Comparison of ENCODE assay signal across 1 cellular context in genomic region chr6:27472182-27472616, GRCh38.
TF ChIP-seq lines count a peak whose summit lies in the region.

No MANE protein-coding gene starts in this region.

TF ChIP-seq in K562, 482 proteins besides CTCF, POLR2A, EP300 and RAD21 (continued from another document and continues in another):
- TF ChIP-seq E2F8 (IDR thresholded peaks at IDR 0.05; ENCODE audit: low read depth, partially characterized antibody) (peak; percentile 43), TRIM25 (IDR thresholded peaks at IDR 0.05; ENCODE audit: borderline replicate concordance) (no peak), KLF1 (tag; IDR thresholded peaks at IDR 0.05) (no peak), ZNF133 (CRISPR knock-in tag; IDR thresholded peaks at IDR 0.05) (no peak), ZHX1 (conservative IDR thresholded peaks at IDR 0.05; ENCODE audit: low read length) (no peak), SNIP1 (IDR thresholded peaks at IDR 0.05; ENCODE audit: low read depth) (no peak), ZNF121 (CRISPR knock-in tag; conservative IDR thresholded peaks at IDR 0.05) (no peak), ZNF184 (CRISPR knock-in tag; IDR thresholded peaks at IDR 0.05) (no peak), HMG20A (CRISPR knock-in tag; conservative IDR thresholded peaks at IDR 0.05) (no peak), ZBTB5 (IDR thresholded peaks at IDR 0.05) (0 out of 2 replicates have a peak, but pooled peaks have one; percentile 50), SMARCA4 (IDR thresholded peaks at IDR 0.05) (0 out of 2 replicates have a peak, but pooled peaks have one; percentile 47), ZBTB2 (IDR thresholded peaks at IDR 0.05) (peak; percentile 44; the same call in 1 of the 2 replicates), RNF2 (IDR thresholded peaks at IDR 0.05) (no peak), ATF3 (IDR thresholded peaks at IDR 0.05) (no peak), ATF3 (CRISPR knock-in tag; conservative IDR thresholded peaks at IDR 0.05) (peak; percentile 23; the same call in 1 of the 2 replicates), RBM39 (optimal IDR thresholded peaks at IDR 0.05; ENCODE audit: low read depth, low read length) (no peak), ETV6 (IDR thresholded peaks at IDR 0.05; ENCODE audit: borderline replicate concordance in 1 of 2, low read depth in 2 of 2, low read length in 1 of 2) (no peak), ETV6 (CRISPR knock-in tag; IDR thresholded peaks at IDR 0.05; ENCODE audit: borderline replicate concordance) (no peak), TEAD1 (CRISPR knock-in tag; IDR thresholded peaks at IDR 0.05) (peak in 1 of 2 experiments; percentile 14; a peak in 1 of 4 replicates), POLR3A (IDR thresholded peaks at IDR 0.05; ENCODE audit: borderline replicate concordance, extremely low read depth, insufficient read depth, insufficient read length) (no peak), PPARD (CRISPR knock-in tag; IDR thresholded peaks at IDR 0.05) (no peak), ARID3B (CRISPR knock-in tag; IDR thresholded peaks at IDR 0.05; ENCODE audit: borderline replicate concordance) (no peak), ZNF124 (CRISPR knock-in tag; IDR thresholded peaks at IDR 0.05) (no peak), FOXP4 (CRISPR knock-in tag; IDR thresholded peaks at IDR 0.05; ENCODE audit: borderline replicate concordance) (no peak), KLF10 (CRISPR knock-in tag; IDR thresholded peaks at IDR 0.05) (no peak), RBM17 (IDR thresholded peaks at IDR 0.05; ENCODE audit: borderline replicate concordance, low read depth, low read length) (no peak), KLF13 (tag; IDR thresholded peaks at IDR 0.05; ENCODE audit: borderline replicate concordance, low read depth) (no peak), TCFL5 (CRISPR knock-in tag; conservative IDR thresholded peaks at IDR 0.05) (no peak), ZNF445 (CRISPR knock-in tag; IDR thresholded peaks at IDR 0.05; ENCODE audit: low read depth) (no peak), DLX4 (CRISPR knock-in tag; IDR thresholded peaks at IDR 0.05) (no peak), MAX (CRISPR knock-in tag; IDR thresholded peaks at IDR 0.05) (no peak), CBX8 (IDR thresholded peaks at IDR 0.05; ENCODE audit: borderline replicate concordance, extremely low read depth, low read depth, low read length, poor library complexity, severe bottlenecking) (no peak), PHTF2 (CRISPR knock-in tag; IDR thresholded peaks at IDR 0.05) (no peak), SAP30 (IDR thresholded peaks at IDR 0.05; ENCODE audit: borderline replicate concordance, insufficient read depth, low read depth, low read length, poor library complexity, severe bottlenecking) (peak; percentile 2), DACH1 (IDR thresholded peaks at IDR 0.05; ENCODE audit: partially characterized antibody) (no peak), PHF20 (IDR thresholded peaks at IDR 0.05; ENCODE audit: partially characterized antibody) (no peak), NELFE (IDR thresholded peaks at IDR 0.05; ENCODE audit: insufficient read depth, insufficient read length) (no peak), ZNF449 (CRISPR knock-in tag; IDR thresholded peaks at IDR 0.05) (no peak), ZNF77 (CRISPR knock-in tag; IDR thresholded peaks at IDR 0.05) (no peak), CBFB (CRISPR knock-in tag; IDR thresholded peaks at IDR 0.05) (no peak), RFX7 (CRISPR knock-in tag; IDR thresholded peaks at IDR 0.05) (no peak), ARID2 (IDR thresholded peaks at IDR 0.05) (no peak), POLR2AphosphoS5 (IDR thresholded peaks at IDR 0.05; ENCODE audit: control insufficient read depth, insufficient read depth, low read depth, low read length) (no peak; the same call in 1 of the 2 replicates), ZNF699 (CRISPR knock-in tag; IDR thresholded peaks at IDR 0.05; ENCODE audit: insufficient replicate concordance) (no peak), STAT5B (CRISPR knock-in tag; IDR thresholded peaks at IDR 0.05) (no peak), GTF2F1 (IDR thresholded peaks at IDR 0.05; ENCODE audit: low read depth, low read length) (no peak), MCM3 (IDR thresholded peaks at IDR 0.05) (no peak), HDAC3 (IDR thresholded peaks at IDR 0.05; ENCODE audit: borderline replicate concordance, partially characterized antibody) (no peak), XRCC5 (IDR thresholded peaks at IDR 0.05; ENCODE audit: low read depth, low read length) (no peak), ZFP30 (CRISPR knock-in tag; IDR thresholded peaks at IDR 0.05; ENCODE audit: borderline replicate concordance) (no peak), TEAD2 (tag; IDR thresholded peaks at IDR 0.05) (no peak), NFE2L1 (tag; IDR thresholded peaks at IDR 0.05; ENCODE audit: borderline replicate concordance, low read depth) (no peak)
